Comparison of ENCODE assay signal across 10 cellular contexts in genomic region chr7:1919539-1920265, GRCh38.
DNase-seq lines count a peak whose midpoint lies in the region; ATAC-seq, FAIRE-seq and TF ChIP-seq lines count a peak whose summit lies in the region.
"Had no signal": no experiment of that assay in that cellular context is flagged by ENCODE, and none has a peak within 500 bp of the region (broad histone marks: within the 10 kb centered on the region; RNA-seq: fewer than 3 reads in every experiment).

No MANE protein-coding gene starts in this region.

- H3K27me3 Mint-ChIP-seq in activated naive CD4-positive, alpha-beta T cell treated with anti-CD3 and anti-CD28 coated beads, Interleukin-2, amount 10 ng/mL, durations not matched to agents 7 days and 5 days, result peaks cover 42% of the 10 kb centered on the region
- H3K27me3 Mint-ChIP-seq in memory B cell, result no peaks in the 10 kb centered on the region
- H3K27me3 Mint-ChIP-seq: brain had no signal

- ATAC-seq in memory B cell (ENCODE audit: low read depth), result no peak

- H3K9me3 ChIP-seq in PC-9 (ENCODE audit: insufficient read depth, low read depth), result no peaks in the 10 kb centered on the region

- no peak overlapping the region for H3K4me2 ChIP-seq in PC-9

- H3K27ac ChIP-seq in PC-9, result no peak overlapping the region
- H3K27ac ChIP-seq: C4-2B had no signal

- peak; percentile 59 for FAIRE-seq in urothelium cell line (lab: Jason Lieb, UNC)

- no peaks in the 10 kb centered on the region for H3F3A ChIP-seq in PC-9 (ENCODE audit: insufficient read depth, low read depth)

- H3K36me3 Mint-ChIP-seq in activated naive CD4-positive, alpha-beta T cell treated with anti-CD3 and anti-CD28 coated beads, Interleukin-2, amount 10 ng/mL, durations not matched to agents 7 days and 5 days, result peaks cover 41% of the 10 kb centered on the region
- H3K36me3 Mint-ChIP-seq in memory B cell, result peaks cover 5% of the 10 kb centered on the region

- intact Hi-C loops in PC-9 (cut with micrococcal nuclease; ENCODE audit: unreplicated experiment), result no loop called here

- no peaks in the 10 kb centered on the region for H3K9me3 Mint-ChIP-seq in activated naive CD4-positive, alpha-beta T cell treated with anti-CD3 and anti-CD28 coated beads, Interleukin-2, amount 10 ng/mL, durations not matched to agents 7 days and 5 days
- no peaks in the 10 kb centered on the region for H3K9me3 Mint-ChIP-seq in memory B cell
- H3K9me3 Mint-ChIP-seq: brain had no signal

- H4K20me1 ChIP-seq in PC-9 (ENCODE audit: insufficient read depth), result 0 out of 2 replicates have a peak, but pooled peaks cover 3% of the 10 kb centered on the region

- H3K9me2 ChIP-seq in PC-9 (ENCODE audit: insufficient read depth), result no peaks in the 10 kb centered on the region

- no peak for TF ChIP-seq CTCF in PC-9 (conservative IDR thresholded peaks at IDR 0.05)

- H3K4me1 Mint-ChIP-seq in activated naive CD4-positive, alpha-beta T cell treated with anti-CD3 and anti-CD28 coated beads, Interleukin-2, amount 10 ng/mL, durations not matched to agents 7 days and 5 days, result peaks cover 62% of the 10 kb centered on the region
- H3K4me1 Mint-ChIP-seq in memory B cell, result peaks cover 26% of the 10 kb centered on the region

- POLR2A ChIA-PET in PC-9 (lab: Charles Lee; ENCODE audit: unreplicated experiment), result no interaction called here

- peak; percentile 42 for DNase-seq in activated naive CD4-positive, alpha-beta T cell treated with anti-CD3 and anti-CD28 coated beads, Interleukin-2, amount 10 ng/mL, durations not matched to agents 7 days and 5 days
- DNase-seq in activated naive CD4-positive, alpha-beta T cell treated with anti-CD3 and anti-CD28 coated beads, Interleukin-2, amount 50 U/mL, for 16 hours, result no peak
- DNase-seq in anterior cingulate cortex (lab: John Stamatoyannopoulos, UW) (peak in 40 of 58 donors; percentile 13 to 75 (median 44)), memory B cell (ENCODE audit: low spot score in 2 of 2) (no peak), urothelium cell line (ENCODE audit: low spot score) (no peak), DMS79 (lab: John Stamatoyannopoulos, UW) (no peak), kidney glomerular epithelial cell (lab: John Stamatoyannopoulos, UW) (no peak), PC-9 (no peak)

- peak overlapping the region; percentile 83 for H3K27ac Mint-ChIP-seq in activated naive CD4-positive, alpha-beta T cell treated with anti-CD3 and anti-CD28 coated beads, Interleukin-2, amount 10 ng/mL, durations not matched to agents 7 days and 5 days
- H3K27ac Mint-ChIP-seq in memory B cell, result peak overlapping the region; percentile 42

- no peak overlapping the region for H2AFZ ChIP-seq in PC-9

- no peaks in the 10 kb centered on the region for H3K36me3 ChIP-seq in PC-9 (ENCODE audit: low read depth)

- peak overlapping the region; percentile 73 for H3K4me3 Mint-ChIP-seq in activated naive CD4-positive, alpha-beta T cell treated with anti-CD3 and anti-CD28 coated beads, Interleukin-2, amount 10 ng/mL, durations not matched to agents 7 days and 5 days
- H3K4me3 Mint-ChIP-seq in memory B cell, result peak overlapping the region; percentile 78
- H3K4me3 Mint-ChIP-seq: brain had no signal

- no peaks in the 10 kb centered on the region for H3K79me2 ChIP-seq in PC-9 (ENCODE audit: low read depth)

- BruUV-seq in PC-9 (replicated peaks; lab: Mats Ljungman, UMichigan), result no TSS peak

- no peak overlapping the region for H3K4me3 ChIP-seq in PC-9

- H3K4me1 ChIP-seq in PC-9 (replicated peaks; ENCODE audit: insufficient read depth), result no peaks in the 10 kb centered on the region

- CTCF ChIA-PET in activated naive CD4-positive, alpha-beta T cell treated with anti-CD3 and anti-CD28 coated beads, Interleukin-2, amount 10 ng/mL, durations not matched to agents 7 days and 5 days (lab: Charles Lee), result no interaction called here
- CTCF ChIA-PET in PC-9 (lab: Charles Lee), result no interaction called here

- no peaks in the 10 kb centered on the region for H3K27me3 ChIP-seq in PC-9 (ENCODE audit: insufficient read depth, low read depth)

Comparison
In these comparisons a context has a peak if more than half of its experiments do, and no peak if none do; other contexts are left out.
1. DNase-seq: peak in activated naive CD4-positive, alpha-beta T cell treated with anti-CD3 and anti-CD28 coated beads, Interleukin-2, amount 10 ng/mL, durations not matched to agents 7 days and 5 days (single experiment) and anterior cingulate cortex (40 of 58); none in activated naive CD4-positive, alpha-beta T cell treated with anti-CD3 and anti-CD28 coated beads, Interleukin-2, amount 50 U/mL, for 16 hours (single experiment), memory B cell (0 of 2), urothelium cell line (single experiment), DMS79 (single experiment), kidney glomerular epithelial cell (single experiment) and PC-9 (0 of 2).